ENCODE assay signal across 8 cellular contexts in the genomic region with DNA sequence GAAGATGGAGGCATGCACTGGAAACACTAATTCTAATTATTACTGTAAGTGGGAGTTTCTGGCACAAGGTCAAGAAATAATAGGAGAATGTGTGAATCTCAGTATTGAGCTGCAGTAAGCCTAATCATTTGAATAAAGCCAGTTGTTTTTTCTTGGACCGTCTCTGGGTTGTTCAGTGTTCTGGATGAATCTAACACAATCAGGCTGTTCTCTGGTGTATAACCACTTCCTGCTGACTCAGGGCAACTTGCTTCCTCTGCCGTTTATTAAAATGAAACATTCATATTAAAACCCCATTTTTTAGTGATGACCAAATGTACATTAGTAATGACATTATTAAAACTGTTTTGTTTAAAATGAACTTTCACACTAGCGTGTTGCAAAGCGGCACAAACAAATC.
DNase-seq lines count a peak whose midpoint lies in the region; ATAC-seq and TF ChIP-seq lines count a peak whose summit lies in the region.

No MANE protein-coding gene starts in this region.

- no peaks in the 10 kb centered on the region for H3K4me1 ChIP-seq in breast epithelium

- POLR2A ChIA-PET in MCF 10A (lab: Yijun Ruan, JAX) = interaction anchor here (0.7 to 1.5 kb wide), 4 partner anchors 11 to 467 kb away, joined by 3 to 6 read pairs (median 3); no protein-coding TSS in a partner anchor

- no peak overlapping the region for H3K4me3 Mint-ChIP-seq in MCF 10A (ENCODE audit: unreplicated experiment)
- H3K4me3 Mint-ChIP-seq in nephron = peak overlapping the region in 1 of 3 experiments; percentile 14

- in situ Hi-C loops in astrocyte of the spinal cord (cut with HindIII; ENCODE audit: low sequenced_read_pairs) = no loop called here

- 32 to 36% methylated on average over 4 of the region's 4 CpGs for WGBS in lower leg skin, 2 donors

- TF ChIP-seq POLR2A in breast epithelium (IDR thresholded peaks at IDR 0.05) (no peak), lower leg skin (IDR thresholded peaks at IDR 0.05) (no peak)

- ATAC-seq in HG03575 (IDR thresholded peaks at IDR 0.05; ENCODE audit: extremely low read depth, insufficient number of reproducible peaks, low FRiP score, unreplicated experiment) = peak; percentile 76
- no peak for ATAC-seq in omental fat pad (ENCODE audit: low FRiP score)
- ATAC-seq in HG02678 (IDR thresholded peaks at IDR 0.05; ENCODE audit: unreplicated experiment) = no peak

- H3K36me3 ChIP-seq in breast epithelium = no peaks in the 10 kb centered on the region

- H3K9me3 ChIP-seq in breast epithelium = no peaks in the 10 kb centered on the region

- CTCF ChIA-PET in MCF 10A (lab: Yijun Ruan, JAX) = interaction anchor here (1.9 kb wide), 1 partner anchor 8 kb away, joined by 10 read pairs; no protein-coding TSS in a partner anchor

- peak overlapping the region in 1 of 3 donors; percentile 22 for H3K4me3 ChIP-seq in breast epithelium
- no peak overlapping the region for H3K4me3 ChIP-seq in astrocyte of the spinal cord (ENCODE audit: low read depth, low read length)
- no peak overlapping the region for H3K4me3 ChIP-seq in lower leg skin (ENCODE audit: low read depth, poor library complexity, severe bottlenecking)

- H3K27me3 ChIP-seq in breast epithelium = no peaks in the 10 kb centered on the region

- no peak for TF ChIP-seq CTCF in MCF 10A (IDR thresholded peaks at IDR 0.05; ENCODE audit: unreplicated experiment)
- TF ChIP-seq CTCF in breast epithelium (IDR thresholded peaks at IDR 0.05) = no peak
- no peak for TF ChIP-seq CTCF in astrocyte of the spinal cord (IDR thresholded peaks at IDR 0.05; ENCODE audit: low read depth, low read length)
- no peak for TF ChIP-seq CTCF in nephron (IDR thresholded peaks at IDR 0.05; ENCODE audit: unreplicated experiment in 3 of 3)
- TF ChIP-seq CTCF in omental fat pad (IDR thresholded peaks at IDR 0.05) = no peak
- no peak for TF ChIP-seq CTCF in lower leg skin (IDR thresholded peaks at IDR 0.05)

- H3K9me3 Mint-ChIP-seq in MCF 10A (ENCODE audit: unreplicated experiment) (no peaks in the 10 kb centered on the region), nephron (no peaks in the 10 kb centered on the region)

- H3K27me3 Mint-ChIP-seq in MCF 10A (ENCODE audit: insufficient read depth, unreplicated experiment) = no peaks in the 10 kb centered on the region
- no peaks in the 10 kb centered on the region for H3K27me3 Mint-ChIP-seq in nephron (ENCODE audit: low read depth)

- DNase-seq in MCF 10A (ENCODE audit: unreplicated experiment) (peak; percentile 43), breast epithelium (ENCODE audit: low spot score in 2 of 2) (no peak), astrocyte of the spinal cord (ENCODE audit: low read depth, low spot score) (peak; percentile 89), omental fat pad (ENCODE audit: low spot score) (no peak), lower leg skin (ENCODE audit: low spot score in 2 of 2) (no peak)

- H3K27ac ChIP-seq in breast epithelium = no peak overlapping the region

- no TSS peak for BruUV-seq in MCF 10A (replicated peaks; lab: Mats Ljungman, UMichigan)

- H3K4me1 Mint-ChIP-seq in MCF 10A (ENCODE audit: insufficient read depth, unreplicated experiment) (peaks cover 26% of the 10 kb centered on the region), nephron (peaks cover 19% of the 10 kb centered on the region)

- peak overlapping the region; percentile 85 for H3K27ac Mint-ChIP-seq in MCF 10A (ENCODE audit: low read depth, unreplicated experiment)
- H3K27ac Mint-ChIP-seq in nephron = peak overlapping the region; percentile 49 to 88 (median 52)

- H3K36me3 Mint-ChIP-seq in MCF 10A (ENCODE audit: insufficient read depth, unreplicated experiment) (no peaks in the 10 kb centered on the region), nephron (ENCODE audit: low read depth) (no peaks in the 10 kb centered on the region)

- intact Hi-C loops in MCF 10A (cut with micrococcal nuclease) (loop anchor here (5.0 kb wide), 1 partner anchor 61 kb away; no protein-coding TSS in a partner anchor), breast epithelium (cut with DNase I; ENCODE audit: low total_unique reads) (no loop called here), lower leg skin (cut with DNase I; ENCODE audit: low total_unique reads) (no loop called here)

Comparison
In these comparisons a context has a peak if more than half of its experiments do, and no peak if none do; other contexts are left out.
1. DNase-seq: peak in MCF 10A (single experiment) and astrocyte of the spinal cord (single experiment); none in breast epithelium (0 of 2), omental fat pad (single experiment) and lower leg skin (0 of 2).